In genomic region chr7:7898155-7898554, GRCh38 we compare ENCODE assay signal across 26 cellular contexts.
DNase-seq lines count a peak whose midpoint lies in the region; ATAC-seq, FAIRE-seq and TF ChIP-seq lines count a peak whose summit lies in the region.
"Had no signal": no experiment of that assay in that cellular context is flagged by ENCODE, and none has a peak within 500 bp of the region (broad histone marks: within the 10 kb centered on the region; RNA-seq: fewer than 3 reads in every experiment).

No MANE protein-coding gene starts in this region.

- no CpG with 5 or more reads among the region's 2 CpGs for WGBS in H9 (ENCODE audit: extremely low coverage, insufficient read length, low lambda C conversion rate)
- 65% methylated on average over 2 of the region's 2 CpGs for WGBS in SK-N-SH (ENCODE audit: low lambda C conversion rate)
- WGBS in small intestine, 3 donors = 92 to 99% (median 94%) methylated on average over 2 of the region's 2 CpGs

- CTCF ChIA-PET in SK-N-SH (lab: Yijun Ruan, JAX) = interaction anchor here (1.5 to 1.7 kb wide), 3 partner anchors 14 to 217 kb away, joined by 4 to 9 read pairs (median 7); no protein-coding TSS in a partner anchor

- no peak for TF ChIP-seq EP300 in SK-N-SH (IDR thresholded peaks at IDR 0.05; ENCODE audit: borderline replicate concordance in 1 of 2, low read depth in 1 of 2, low read length in 1 of 2)

- no peak overlapping the region for H3K23ac ChIP-seq in H9 (ENCODE audit: insufficient read length, low read depth, low read length)

- H2BK15ac ChIP-seq in H9 (ENCODE audit: low read depth, low read length) = no peak overlapping the region

- ATAC-seq in HG03097 (IDR thresholded peaks at IDR 0.05; ENCODE audit: low FRiP score, unreplicated experiment) = no peak
- ATAC-seq: A549, HCT116, PC-3, T-cell had no signal

- no peaks in the 10 kb centered on the region for H3K27me3 ChIP-seq in H9 (ENCODE audit: insufficient read depth, low read length)
- H3K27me3 ChIP-seq in SK-N-SH (ENCODE audit: insufficient read depth) = no peaks in the 10 kb centered on the region
- H3K27me3 ChIP-seq in small intestine (ENCODE audit: control insufficient read depth in 2 of 2, insufficient read depth in 2 of 2, low read length in 2 of 2) = no peaks in the 10 kb centered on the region

- no peaks in the 10 kb centered on the region for H3K36me3 ChIP-seq in SK-N-SH (replicated peaks in 1 of 2; ENCODE audit: control insufficient read depth in 1 of 2, insufficient read depth in 2 of 2, low read length in 1 of 2)
- no peaks in the 10 kb centered on the region for H3K36me3 ChIP-seq in small intestine (ENCODE audit: control insufficient read depth in 2 of 2, insufficient read depth in 2 of 2, low read length in 2 of 2)

- H4K5ac ChIP-seq in H9 (ENCODE audit: insufficient read length, low read depth, low read length) = no peak overlapping the region

- FAIRE-seq in small intestine (lab: Jason Lieb, UNC) = peak; percentile 87
- FAIRE-seq: A549, H1, HTR-8/SVneo had no signal

- H3K9ac ChIP-seq in H9 (ENCODE audit: extremely low read depth, insufficient read length, low read length) = no peak overlapping the region
- no peak overlapping the region for H3K9ac ChIP-seq in SK-N-SH

- H3K79me2 ChIP-seq in H9 (ENCODE audit: insufficient read depth, low read length) (no peaks in the 10 kb centered on the region), SK-N-SH (ENCODE audit: insufficient read depth) (no peaks in the 10 kb centered on the region)

- no peaks in the 10 kb centered on the region for H3K9me2 ChIP-seq in SK-N-SH

- POLR2A ChIA-PET in SK-N-SH (lab: Yijun Ruan, JAX) = no interaction called here

- no peak for TF ChIP-seq CTCF in H9 (conservative IDR thresholded peaks at IDR 0.05)
- no peak for TF ChIP-seq CTCF in SK-N-SH (IDR thresholded peaks at IDR 0.05)

- H2BK12ac ChIP-seq in H9 (ENCODE audit: insufficient read length, low read depth, low read length) = no peak overlapping the region

- no peak overlapping the region for H3K14ac ChIP-seq in H9 (ENCODE audit: insufficient read depth, low read length)

- no peak overlapping the region for H3K4me2 ChIP-seq in H9 (ENCODE audit: insufficient read depth, insufficient read length, low read length)
- H3K4me2 ChIP-seq in SK-N-SH = no peak overlapping the region
- H3K4me2 ChIP-seq: A549 had no signal

- H2AK5ac ChIP-seq in H9 (ENCODE audit: insufficient read length, low read length) = no peak overlapping the region

- no peak overlapping the region for H3K4me3 ChIP-seq in SK-N-SH (ENCODE audit: low read depth in 2 of 2, low read length in 1 of 2)
- H3K4me3 ChIP-seq in small intestine (ENCODE audit: low read depth in 1 of 2, low read length in 2 of 2) = no peak overlapping the region
- H3K4me3 ChIP-seq: A549 had no signal

- no peak overlapping the region for H3K18ac ChIP-seq in H9 (ENCODE audit: insufficient read length, low read depth, low read length)

- H3K36me3 Mint-ChIP-seq in H9 (ENCODE audit: insufficient read depth in 1 of 3, low read depth in 3 of 3) = no peaks in the 10 kb centered on the region; a peak in 1 of 7 replicates

- DNase-seq in H9 = no peak
- DNase-seq in SK-N-SH = no peak
- peak; percentile 41 for DNase-seq in fibroblast of gingiva (ENCODE audit: low read depth)
- no peak for DNase-seq in small intestine
- no peak for DNase-seq in activated CD8-positive, alpha-beta memory T cell treated with anti-CD3 and anti-CD28 coated beads for 24 hours
- no peak for DNase-seq in NCI-H345 (lab: John Stamatoyannopoulos, UW)
- DNase-seq: C1 segment of cervical spinal cord; CD4-positive, alpha-beta memory T cell; COR-L47; DMS53; Karpas-422; NCI-H1092; NCI-H1436 treated with DMSO at 0.1 percent for 48 hours; NCI-H187 treated with DMSO at 0.1 percent for 48 hours; NCI-H2107; NCI-H446; NCI-H524 treated with DMSO at 0.1 percent for 48 hours; NCI-H774; NK-92 treated with Interleukin-12 subunit alpha and Interleukin-12 subunit beta, amount 100 ng/mL, for 24 hours; PC-3; T-cell had no signal

- no peak overlapping the region for H2BK120ac ChIP-seq in H9 (ENCODE audit: low read depth, low read length, poor library complexity, severe bottlenecking)

- H3K9me3 ChIP-seq in H9 (ENCODE audit: control insufficient read depth, low read depth, low read length) (no peaks in the 10 kb centered on the region), SK-N-SH (no peaks in the 10 kb centered on the region), small intestine (ENCODE audit: control insufficient read depth, low read depth) (no peaks in the 10 kb centered on the region)
- H3K9me3 ChIP-seq: A549 had no signal

- H3K4me3 Mint-ChIP-seq in H9 = no peak overlapping the region
- H3K4me3 Mint-ChIP-seq: CD4-positive, alpha-beta memory T cell; T-cell had no signal

- H3K4ac ChIP-seq in H9 (ENCODE audit: low read depth, low read length) = no peak overlapping the region

- no peaks in the 10 kb centered on the region for H3K27me3 Mint-ChIP-seq in H9 (ENCODE audit: low read depth)
- H3K27me3 Mint-ChIP-seq: CD4-positive, alpha-beta memory T cell; T-cell had no signal

- H3T11ph ChIP-seq in H9 (ENCODE audit: low read length) = no peak overlapping the region

- peak overlapping the region; percentile 19 to 92 (median 56); a peak in 6 of 7 replicates for H3K27ac Mint-ChIP-seq in H9
- H3K27ac Mint-ChIP-seq: CD4-positive, alpha-beta memory T cell; T-cell had no signal

- no peak overlapping the region for H2BK20ac ChIP-seq in H9 (ENCODE audit: low read depth, low read length, poor library complexity, severe bottlenecking)

- no peak overlapping the region for H4K91ac ChIP-seq in H9 (ENCODE audit: insufficient read length, low read depth, low read length)

- H3K4me1 ChIP-seq in H9 (ENCODE audit: insufficient read depth, low read length) (peaks cover 2% of the 10 kb centered on the region; the same call in 1 of the 2 replicates), SK-N-SH (ENCODE audit: control insufficient read depth in 1 of 2, insufficient read depth in 2 of 2, low read depth in 1 of 2, low read length in 1 of 2) (peaks cover 0 to 6% of the 10 kb centered on the region in 2 experiments; a peak in 2 of 4 replicates), small intestine (ENCODE audit: control insufficient read depth in 2 of 2, insufficient read depth in 1 of 2, low read depth in 1 of 2, low read length in 1 of 2) (no peaks in the 10 kb centered on the region)
- H3K4me1 ChIP-seq: A549 had no signal

- H3K27ac ChIP-seq in H9 (ENCODE audit: insufficient read length, low read depth, low read length) (peak overlapping the region; percentile 61), SK-N-SH (ENCODE audit: low read depth in 2 of 2, low read length in 1 of 2) (no peak overlapping the region; a peak in 1 of 4 replicates), small intestine (ENCODE audit: low read depth in 1 of 2, low read length in 1 of 2) (no peak overlapping the region)
- H3K27ac ChIP-seq: A549 had no signal

- H4K20me1 ChIP-seq in H9 (ENCODE audit: control insufficient read depth, insufficient read depth, insufficient read length) (no peaks in the 10 kb centered on the region), SK-N-SH (ENCODE audit: insufficient read depth) (no peaks in the 10 kb centered on the region)

- H3K56ac ChIP-seq in H9 (ENCODE audit: insufficient read length, low read depth, low read length) = no peak overlapping the region

- no peak overlapping the region for H4K8ac ChIP-seq in H9 (replicated peaks; ENCODE audit: insufficient read length, low read depth, low read length)

- H2BK5ac ChIP-seq in H9 (ENCODE audit: insufficient read length, low read length) = no peak overlapping the region

- no peak overlapping the region for H2AFZ ChIP-seq in H9 (ENCODE audit: low read length)
- no peak overlapping the region for H2AFZ ChIP-seq in SK-N-SH (ENCODE audit: low read depth)

- no peaks in the 10 kb centered on the region for H3K9me3 Mint-ChIP-seq in H9
- H3K9me3 Mint-ChIP-seq: CD4-positive, alpha-beta memory T cell; T-cell had no signal

- H3K23me2 ChIP-seq in H9 (ENCODE audit: insufficient read length, low read depth, low read length, poor library complexity, severe bottlenecking) = no peaks in the 10 kb centered on the region

- peaks cover 29 to 40% of the 10 kb centered on the region in 2 experiments for H3K4me1 Mint-ChIP-seq in H9

- no peak for TF ChIP-seq RAD21 in SK-N-SH (IDR thresholded peaks at IDR 0.05; ENCODE audit: low read length)

- H3F3A ChIP-seq in SK-N-SH (replicated peaks; ENCODE audit: insufficient read depth) = no peaks in the 10 kb centered on the region

- no peaks in the 10 kb centered on the region for H3K79me1 ChIP-seq in H9 (ENCODE audit: insufficient read depth, low read depth, low read length, poor library complexity, severe bottlenecking)

TF ChIP-seq in SK-N-SH, 30 proteins besides CTCF, POLR2A, EP300 and RAD21:
- TF ChIP-seq ELF1 (IDR thresholded peaks at IDR 0.05) (no peak), TCF12 (IDR thresholded peaks at IDR 0.05) (peak; percentile 39; the same call in 1 of the 2 replicates), MXI1 (IDR thresholded peaks at IDR 0.05; ENCODE audit: low read depth, low read length) (no peak), ZBTB33 (IDR thresholded peaks at IDR 0.05; ENCODE audit: borderline replicate concordance, low read depth) (no peak)
